1 cellular context compared by ENCODE assay signal in genomic region chr19:2253106-2254051, GRCh38.
TF ChIP-seq lines count a peak whose summit lies in the region.

No MANE protein-coding gene starts in this region.

TF ChIP-seq in HepG2, 621 proteins besides CTCF, POLR2A, EP300 and RAD21 (continued from another document and continues in another):
- TF ChIP-seq NONO (IDR thresholded peaks at IDR 0.05): no peak
- TF ChIP-seq NONO (CRISPR knock-in tag; conservative IDR thresholded peaks at IDR 0.05): 0 out of 2 replicates have a peak, but pooled peaks have one; percentile 24
- TF ChIP-seq AKNA (CRISPR knock-in tag; IDR thresholded peaks at IDR 0.05; ENCODE audit: borderline replicate concordance): no peak
- no peak for TF ChIP-seq FOXJ3 (CRISPR knock-in tag; IDR thresholded peaks at IDR 0.05; ENCODE audit: borderline replicate concordance)
- no peak for TF ChIP-seq RFXANK (CRISPR knock-in tag; IDR thresholded peaks at IDR 0.05)
- no peak for TF ChIP-seq PRDM4 (CRISPR knock-in tag; IDR thresholded peaks at IDR 0.05; ENCODE audit: borderline replicate concordance)
- no peak for TF ChIP-seq ARNT (IDR thresholded peaks at IDR 0.05)
- TF ChIP-seq ZNF7 (CRISPR knock-in tag; IDR thresholded peaks at IDR 0.05): no peak
- no peak for TF ChIP-seq SYNCRIP (IDR thresholded peaks at IDR 0.05; ENCODE audit: insufficient read depth, low read depth, low read length)
- TF ChIP-seq RNF2 (conservative IDR thresholded peaks at IDR 0.05; ENCODE audit: low read depth): no peak
- TF ChIP-seq AGO2 (optimal IDR thresholded peaks at IDR 0.05; ENCODE audit: low read depth, low read length): no peak
- no peak for TF ChIP-seq THAP8 (CRISPR knock-in tag; IDR thresholded peaks at IDR 0.05; ENCODE audit: borderline replicate concordance)
- no peak; the same call in 1 of the 2 replicates for TF ChIP-seq ZNF280B (CRISPR knock-in tag; IDR thresholded peaks at IDR 0.05; ENCODE audit: borderline replicate concordance)
- TF ChIP-seq ZNF256 (CRISPR knock-in tag; conservative IDR thresholded peaks at IDR 0.05): no peak
- no peak for TF ChIP-seq PAX8 (CRISPR knock-in tag; IDR thresholded peaks at IDR 0.05; ENCODE audit: borderline replicate concordance)
- TF ChIP-seq PTBP1 (IDR thresholded peaks at IDR 0.05; ENCODE audit: low read depth, low read length, poor library complexity, severe bottlenecking): no peak
- TF ChIP-seq SOX5 (CRISPR knock-in tag; IDR thresholded peaks at IDR 0.05; ENCODE audit: borderline replicate concordance): no peak
- no peak for TF ChIP-seq ZNF609 (CRISPR knock-in tag; IDR thresholded peaks at IDR 0.05; ENCODE audit: borderline replicate concordance)
- no peak for TF ChIP-seq ZNF674 (CRISPR knock-in tag; IDR thresholded peaks at IDR 0.05; ENCODE audit: low read depth)
- no peak for TF ChIP-seq U2AF1 (optimal IDR thresholded peaks at IDR 0.05; ENCODE audit: low read depth, low read length)
- no peak for TF ChIP-seq RERE (CRISPR knock-in tag; IDR thresholded peaks at IDR 0.05; ENCODE audit: low read depth)
- TF ChIP-seq ZNF253 (CRISPR knock-in tag; IDR thresholded peaks at IDR 0.05; ENCODE audit: borderline replicate concordance): no peak
- TF ChIP-seq ZMAT3 (CRISPR knock-in tag; conservative IDR thresholded peaks at IDR 0.05): no peak
- TF ChIP-seq RORA (CRISPR knock-in tag; IDR thresholded peaks at IDR 0.05): no peak
- no peak for TF ChIP-seq ZNF530 (CRISPR knock-in tag; IDR thresholded peaks at IDR 0.05; ENCODE audit: low read depth)
- TF ChIP-seq ZNF724P (CRISPR knock-in tag; IDR thresholded peaks at IDR 0.05; ENCODE audit: borderline replicate concordance): no peak; the same call in 1 of the 2 replicates
- TF ChIP-seq SAP130 (CRISPR knock-in tag; IDR thresholded peaks at IDR 0.05; ENCODE audit: low read depth): peak; percentile 55; the same call in 1 of the 2 replicates
- no peak for TF ChIP-seq SOX13 (IDR thresholded peaks at IDR 0.05)
- no peak for TF ChIP-seq SOX13 (CRISPR knock-in tag; conservative IDR thresholded peaks at IDR 0.05 in 1 of 2, IDR thresholded peaks at IDR 0.05 in 1 of 2)
- TF ChIP-seq KLF6 (CRISPR knock-in tag; IDR thresholded peaks at IDR 0.05): no peak
- no peak for TF ChIP-seq ZNF446 (CRISPR knock-in tag; IDR thresholded peaks at IDR 0.05)
- peak; percentile 36; the same call in 1 of the 2 replicates for TF ChIP-seq ARHGAP35 (CRISPR knock-in tag; IDR thresholded peaks at IDR 0.05; ENCODE audit: borderline replicate concordance)
- peak; percentile 53; the same call in 1 of the 2 replicates for TF ChIP-seq KDM3A (CRISPR knock-in tag; IDR thresholded peaks at IDR 0.05; ENCODE audit: low read depth)
- no peak for TF ChIP-seq EZH2 (conservative IDR thresholded peaks at IDR 0.05; ENCODE audit: low read depth, low read length)
- TF ChIP-seq ZNF597 (CRISPR knock-in tag; IDR thresholded peaks at IDR 0.05): no peak
- TF ChIP-seq SALL2 (CRISPR knock-in tag; IDR thresholded peaks at IDR 0.05): 0 out of 2 replicates have a peak, but pooled peaks have one; percentile 43
